Comparison of ENCODE assay signal across 1 cellular context in the genomic region with DNA sequence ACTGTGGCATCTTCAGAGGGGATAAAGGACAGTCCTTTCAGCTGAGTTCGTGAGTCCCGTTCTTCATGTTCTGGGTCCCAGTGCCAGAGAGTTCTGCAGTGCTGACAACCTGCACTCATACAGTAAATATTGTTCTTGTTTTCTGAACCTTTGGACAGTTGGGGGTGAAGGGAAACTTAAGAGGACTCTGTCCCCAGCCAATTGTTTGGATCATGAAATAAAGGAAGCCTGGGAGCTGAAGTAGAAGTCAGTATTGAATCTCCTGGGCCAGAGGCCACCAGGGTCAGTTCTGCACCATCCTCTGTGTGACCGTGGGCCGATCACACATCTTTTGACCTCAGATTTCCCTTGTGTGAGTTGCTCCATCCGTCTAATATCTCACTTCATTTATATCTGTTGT.
TF ChIP-seq lines count a peak whose summit lies in the region.

No MANE protein-coding gene starts in this region.

TF ChIP-seq in HepG2, 621 proteins besides CTCF, POLR2A, EP300 and RAD21 (continued from another document):
- TF ChIP-seq, protein P1, sequence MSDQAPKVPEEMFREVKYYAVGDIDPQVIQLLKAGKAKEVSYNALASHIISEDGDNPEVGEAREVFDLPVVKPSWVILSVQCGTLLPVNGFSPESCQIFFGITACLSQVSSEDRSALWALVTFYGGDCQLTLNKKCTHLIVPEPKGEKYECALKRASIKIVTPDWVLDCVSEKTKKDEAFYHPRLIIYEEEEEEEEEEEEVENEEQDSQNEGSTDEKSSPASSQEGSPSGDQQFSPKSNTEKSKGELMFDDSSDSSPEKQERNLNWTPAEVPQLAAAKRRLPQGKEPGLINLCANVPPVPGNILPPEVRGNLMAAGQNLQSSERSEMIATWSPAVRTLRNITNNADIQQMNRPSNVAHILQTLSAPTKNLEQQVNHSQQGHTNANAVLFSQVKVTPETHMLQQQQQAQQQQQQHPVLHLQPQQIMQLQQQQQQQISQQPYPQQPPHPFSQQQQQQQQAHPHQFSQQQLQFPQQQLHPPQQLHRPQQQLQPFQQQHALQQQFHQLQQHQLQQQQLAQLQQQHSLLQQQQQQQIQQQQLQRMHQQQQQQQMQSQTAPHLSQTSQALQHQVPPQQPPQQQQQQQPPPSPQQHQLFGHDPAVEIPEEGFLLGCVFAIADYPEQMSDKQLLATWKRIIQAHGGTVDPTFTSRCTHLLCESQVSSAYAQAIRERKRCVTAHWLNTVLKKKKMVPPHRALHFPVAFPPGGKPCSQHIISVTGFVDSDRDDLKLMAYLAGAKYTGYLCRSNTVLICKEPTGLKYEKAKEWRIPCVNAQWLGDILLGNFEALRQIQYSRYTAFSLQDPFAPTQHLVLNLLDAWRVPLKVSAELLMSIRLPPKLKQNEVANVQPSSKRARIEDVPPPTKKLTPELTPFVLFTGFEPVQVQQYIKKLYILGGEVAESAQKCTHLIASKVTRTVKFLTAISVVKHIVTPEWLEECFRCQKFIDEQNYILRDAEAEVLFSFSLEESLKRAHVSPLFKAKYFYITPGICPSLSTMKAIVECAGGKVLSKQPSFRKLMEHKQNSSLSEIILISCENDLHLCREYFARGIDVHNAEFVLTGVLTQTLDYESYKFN (CRISPR knock-in tag; conservative IDR thresholded peaks at IDR 0.05): 0 out of 2 replicates have a peak, but pooled peaks have one; percentile 39
- TF ChIP-seq SOX13 (IDR thresholded peaks at IDR 0.05) (no peak), SOX13 (CRISPR knock-in tag; conservative IDR thresholded peaks at IDR 0.05 in 1 of 2, IDR thresholded peaks at IDR 0.05 in 1 of 2) (peak in 1 of 2 experiments; percentile 41; a peak in 1 of 4 replicates), HNF4A (CRISPR knock-in tag; IDR thresholded peaks at IDR 0.05) (peak; percentile 49), RARA (CRISPR knock-in tag; IDR thresholded peaks at IDR 0.05) (peak; percentile 22; the same call in 1 of the 2 replicates), SOX5 (CRISPR knock-in tag; IDR thresholded peaks at IDR 0.05; ENCODE audit: borderline replicate concordance) (0 out of 2 replicates have a peak, but pooled peaks have one; percentile 20), SALL1 (CRISPR knock-in tag; IDR thresholded peaks at IDR 0.05) (peak; percentile 25; the same call in 1 of the 2 replicates), ZBTB8A (CRISPR knock-in tag; IDR thresholded peaks at IDR 0.05; ENCODE audit: borderline replicate concordance, low read depth) (no peak), ZNF782 (CRISPR knock-in tag; IDR thresholded peaks at IDR 0.05; ENCODE audit: borderline replicate concordance) (no peak), HNF4G (IDR thresholded peaks at IDR 0.05; ENCODE audit: borderline replicate concordance, low read depth, low read length) (0 out of 2 replicates have a peak, but pooled peaks have one; percentile 24), HNF4G (CRISPR knock-in tag; IDR thresholded peaks at IDR 0.05; ENCODE audit: borderline replicate concordance, low read depth) (no peak), KMT2A (CRISPR knock-in tag; IDR thresholded peaks at IDR 0.05) (no peak), SOX6 (IDR thresholded peaks at IDR 0.05) (no peak), SOX6 (CRISPR knock-in tag; IDR thresholded peaks at IDR 0.05) (peak; percentile 56), EEA1 (CRISPR knock-in tag; IDR thresholded peaks at IDR 0.05; ENCODE audit: borderline replicate concordance) (no peak), POLR2G (IDR thresholded peaks at IDR 0.05; ENCODE audit: low read depth, low read length) (no peak)
- TF ChIP-seq, protein P2, sequence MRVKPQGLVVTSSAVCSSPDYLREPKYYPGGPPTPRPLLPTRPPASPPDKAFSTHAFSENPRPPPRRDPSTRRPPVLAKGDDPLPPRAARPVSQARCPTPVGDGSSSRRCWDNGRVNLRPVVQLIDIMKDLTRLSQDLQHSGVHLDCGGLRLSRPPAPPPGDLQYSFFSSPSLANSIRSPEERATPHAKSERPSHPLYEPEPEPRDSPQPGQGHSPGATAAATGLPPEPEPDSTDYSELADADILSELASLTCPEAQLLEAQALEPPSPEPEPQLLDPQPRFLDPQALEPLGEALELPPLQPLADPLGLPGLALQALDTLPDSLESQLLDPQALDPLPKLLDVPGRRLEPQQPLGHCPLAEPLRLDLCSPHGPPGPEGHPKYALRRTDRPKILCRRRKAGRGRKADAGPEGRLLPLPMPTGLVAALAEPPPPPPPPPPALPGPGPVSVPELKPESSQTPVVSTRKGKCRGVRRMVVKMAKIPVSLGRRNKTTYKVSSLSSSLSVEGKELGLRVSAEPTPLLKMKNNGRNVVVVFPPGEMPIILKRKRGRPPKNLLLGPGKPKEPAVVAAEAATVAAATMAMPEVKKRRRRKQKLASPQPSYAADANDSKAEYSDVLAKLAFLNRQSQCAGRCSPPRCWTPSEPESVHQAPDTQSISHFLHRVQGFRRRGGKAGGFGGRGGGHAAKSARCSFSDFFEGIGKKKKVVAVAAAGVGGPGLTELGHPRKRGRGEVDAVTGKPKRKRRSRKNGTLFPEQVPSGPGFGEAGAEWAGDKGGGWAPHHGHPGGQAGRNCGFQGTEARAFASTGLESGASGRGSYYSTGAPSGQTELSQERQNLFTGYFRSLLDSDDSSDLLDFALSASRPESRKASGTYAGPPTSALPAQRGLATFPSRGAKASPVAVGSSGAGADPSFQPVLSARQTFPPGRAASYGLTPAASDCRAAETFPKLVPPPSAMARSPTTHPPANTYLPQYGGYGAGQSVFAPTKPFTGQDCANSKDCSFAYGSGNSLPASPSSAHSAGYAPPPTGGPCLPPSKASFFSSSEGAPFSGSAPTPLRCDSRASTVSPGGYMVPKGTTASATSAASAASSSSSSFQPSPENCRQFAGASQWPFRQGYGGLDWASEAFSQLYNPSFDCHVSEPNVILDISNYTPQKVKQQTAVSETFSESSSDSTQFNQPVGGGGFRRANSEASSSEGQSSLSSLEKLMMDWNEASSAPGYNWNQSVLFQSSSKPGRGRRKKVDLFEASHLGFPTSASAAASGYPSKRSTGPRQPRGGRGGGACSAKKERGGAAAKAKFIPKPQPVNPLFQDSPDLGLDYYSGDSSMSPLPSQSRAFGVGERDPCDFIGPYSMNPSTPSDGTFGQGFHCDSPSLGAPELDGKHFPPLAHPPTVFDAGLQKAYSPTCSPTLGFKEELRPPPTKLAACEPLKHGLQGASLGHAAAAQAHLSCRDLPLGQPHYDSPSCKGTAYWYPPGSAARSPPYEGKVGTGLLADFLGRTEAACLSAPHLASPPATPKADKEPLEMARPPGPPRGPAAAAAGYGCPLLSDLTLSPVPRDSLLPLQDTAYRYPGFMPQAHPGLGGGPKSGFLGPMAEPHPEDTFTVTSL (CRISPR knock-in tag; IDR thresholded peaks at IDR 0.05; ENCODE audit: borderline replicate concordance): peak; percentile 33; the same call in 1 of the 2 replicates
